ENCODE assay signal across 16 cellular contexts in the genomic region with DNA sequence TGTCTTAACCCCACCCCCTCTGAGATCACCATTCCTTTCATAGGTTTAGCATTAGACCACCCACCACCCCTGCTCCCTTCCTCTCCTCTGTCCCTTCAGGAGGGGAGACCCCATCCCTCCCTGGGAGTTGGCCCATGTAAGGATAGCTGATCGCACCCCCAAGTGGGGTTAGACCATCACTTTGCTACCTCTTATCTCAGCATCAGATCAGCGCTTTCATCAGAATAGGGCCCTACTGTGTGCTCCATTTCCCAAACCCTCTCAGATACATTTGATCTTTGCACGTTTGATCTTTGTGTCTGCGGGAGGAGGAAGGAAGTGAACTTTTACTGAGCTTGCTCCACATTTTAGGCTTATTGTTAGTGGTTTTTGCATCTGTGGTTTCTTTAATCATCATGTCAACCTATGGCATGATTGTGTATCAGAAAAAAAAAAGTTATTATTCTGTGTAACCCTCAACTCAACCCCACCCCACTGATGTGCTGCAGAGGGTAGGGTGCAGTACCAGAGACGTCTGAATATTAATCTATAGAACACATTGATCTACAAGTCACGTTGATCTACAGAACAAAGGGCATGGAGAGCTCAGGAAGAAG.
DNase-seq lines count a peak whose midpoint lies in the region; ATAC-seq lines count a peak whose summit lies in the region.
"Had no signal": no experiment of that assay in that cellular context is flagged by ENCODE, and none has a peak within 500 bp of the region (broad histone marks: within the 10 kb centered on the region; RNA-seq: fewer than 3 reads in every experiment).

No MANE protein-coding gene starts in this region.

- no peaks in the 10 kb centered on the region for H3K9me2 ChIP-seq in Karpas-422 (replicated peaks; ENCODE audit: insufficient read depth, low read length)

- peak overlapping the region; percentile 50 for H3K4me3 Mint-ChIP-seq in activated naive CD4-positive, alpha-beta T cell treated with anti-CD3 and anti-CD28 coated beads, Interleukin-2, amount 10 ng/mL, durations not matched to agents 7 days and 5 days
- peak overlapping the region; percentile 83 for H3K4me3 Mint-ChIP-seq in activated naive CD8-positive, alpha-beta T cell treated with anti-CD3 and anti-CD28 coated beads, Interleukin-2, amount 10 ng/mL, durations not matched to agents 7 days and 5 days

- peaks cover 55% of the 10 kb centered on the region for H3K4me1 Mint-ChIP-seq in activated naive CD4-positive, alpha-beta T cell treated with anti-CD3 and anti-CD28 coated beads, Interleukin-2, amount 10 ng/mL, durations not matched to agents 7 days and 5 days
- H3K4me1 Mint-ChIP-seq in activated naive CD8-positive, alpha-beta T cell treated with anti-CD3 and anti-CD28 coated beads, Interleukin-2, amount 10 ng/mL, durations not matched to agents 7 days and 5 days, result peaks cover 27% of the 10 kb centered on the region

- peak overlapping the region; percentile 88 for H3K27ac Mint-ChIP-seq in activated naive CD4-positive, alpha-beta T cell treated with anti-CD3 and anti-CD28 coated beads, Interleukin-2, amount 10 ng/mL, durations not matched to agents 7 days and 5 days
- H3K27ac Mint-ChIP-seq in activated naive CD8-positive, alpha-beta T cell treated with anti-CD3 and anti-CD28 coated beads, Interleukin-2, amount 10 ng/mL, durations not matched to agents 7 days and 5 days, result peak overlapping the region; percentile 86

- POLR2A ChIA-PET in activated naive CD8-positive, alpha-beta T cell treated with anti-CD3 and anti-CD28 coated beads, Interleukin-2, amount 10 ng/mL, durations not matched to agents 7 days and 5 days (lab: Charles Lee), result interaction anchor here (0.6 to 1.9 kb wide), 5 partner anchors 10 to 981 kb away, joined by 3 to 6 read pairs (median 4); a partner anchor contains a TSS

- no peak overlapping the region for H3K4me3 ChIP-seq in Karpas-422 (ENCODE audit: low read length)
- H3K4me3 ChIP-seq: K562 had no signal

- no peaks in the 10 kb centered on the region for H3K79me2 ChIP-seq in Karpas-422 (ENCODE audit: low read length)

- no peaks in the 10 kb centered on the region for H3K36me3 ChIP-seq in Karpas-422 (ENCODE audit: insufficient read depth, low read length)

- H3K4me2 ChIP-seq in Karpas-422 (ENCODE audit: low read depth, low read length, poor library complexity, severe bottlenecking), result no peak overlapping the region

- H3K9me3 ChIP-seq in Karpas-422 (ENCODE audit: low read length), result no peaks in the 10 kb centered on the region; the same call in 1 of the 2 replicates

- H3K27ac ChIP-seq in Karpas-422 (ENCODE audit: low read length), result no peak overlapping the region

- H4K20me1 ChIP-seq in Karpas-422 (ENCODE audit: insufficient read depth, low read depth, low read length), result no peaks in the 10 kb centered on the region

- ATAC-seq in activated naive CD8-positive, alpha-beta T cell treated with anti-CD3 and anti-CD28 coated beads, Interleukin-2, amount 10 ng/mL, durations not matched to agents 7 days and 5 days (ENCODE audit: low read depth), result peak; percentile 85
- peak; percentile 37 for ATAC-seq in stimulated activated naive CD8-positive, alpha-beta T cell treated with anti-CD3 and anti-CD28 coated beads, Interleukin-15, Interleukin-2, amounts not matched to agents 100 U/mL and 50 U/mL, for 24 hours
- ATAC-seq in GM18870 (IDR thresholded peaks at IDR 0.05; ENCODE audit: unreplicated experiment), result no peak
- ATAC-seq: K562 had no signal

- H3K27me3 ChIP-seq in Karpas-422 (ENCODE audit: low read length), result no peaks in the 10 kb centered on the region

- peaks cover 16% of the 10 kb centered on the region for H3K9me3 Mint-ChIP-seq in activated naive CD4-positive, alpha-beta T cell treated with anti-CD3 and anti-CD28 coated beads, Interleukin-2, amount 10 ng/mL, durations not matched to agents 7 days and 5 days
- peaks cover 8% of the 10 kb centered on the region for H3K9me3 Mint-ChIP-seq in activated naive CD8-positive, alpha-beta T cell treated with anti-CD3 and anti-CD28 coated beads, Interleukin-2, amount 10 ng/mL, durations not matched to agents 7 days and 5 days

- H3K27me3 Mint-ChIP-seq in activated naive CD4-positive, alpha-beta T cell treated with anti-CD3 and anti-CD28 coated beads, Interleukin-2, amount 10 ng/mL, durations not matched to agents 7 days and 5 days, result peaks cover 37% of the 10 kb centered on the region
- peaks cover 5% of the 10 kb centered on the region for H3K27me3 Mint-ChIP-seq in activated naive CD8-positive, alpha-beta T cell treated with anti-CD3 and anti-CD28 coated beads, Interleukin-2, amount 10 ng/mL, durations not matched to agents 7 days and 5 days

- H2AFZ ChIP-seq in Karpas-422 (ENCODE audit: low read length), result no peak overlapping the region

- H3K9ac ChIP-seq in Karpas-422 (ENCODE audit: low read length), result no peak overlapping the region

- H3K4me1 ChIP-seq in Karpas-422 (ENCODE audit: low read length), result no peaks in the 10 kb centered on the region

- CTCF ChIA-PET in activated naive CD4-positive, alpha-beta T cell treated with anti-CD3 and anti-CD28 coated beads, Interleukin-2, amount 10 ng/mL, durations not matched to agents 7 days and 5 days (lab: Charles Lee), result interaction anchor here (0.7 to 1.5 kb wide), 3 partner anchors 11 to 80 kb away, joined by 3 to 5 read pairs (median 3); no protein-coding TSS in a partner anchor

- peaks cover 14% of the 10 kb centered on the region for H3K36me3 Mint-ChIP-seq in activated naive CD4-positive, alpha-beta T cell treated with anti-CD3 and anti-CD28 coated beads, Interleukin-2, amount 10 ng/mL, durations not matched to agents 7 days and 5 days
- H3K36me3 Mint-ChIP-seq in activated naive CD8-positive, alpha-beta T cell treated with anti-CD3 and anti-CD28 coated beads, Interleukin-2, amount 10 ng/mL, durations not matched to agents 7 days and 5 days, result peaks cover 9% of the 10 kb centered on the region

- DNase-seq in activated naive CD4-positive, alpha-beta T cell treated with anti-CD3 and anti-CD28 coated beads, Interleukin-2, amount 10 ng/mL, durations not matched to agents 7 days and 5 days, result peak; percentile 63
- no peak for DNase-seq in activated naive CD4-positive, alpha-beta T cell treated with anti-CD3 and anti-CD28 coated beads, Interleukin-2, amount 50 U/mL, for 16 hours
- peak in 3 of 5 experiments; percentile 13 to 81 (median 73) for DNase-seq in T-helper 2 cell
- peak; percentile 57 for DNase-seq in activated naive CD8-positive, alpha-beta T cell treated with anti-CD3 and anti-CD28 coated beads, Interleukin-2, amount 10 ng/mL, durations not matched to agents 7 days and 5 days
- DNase-seq in stimulated activated naive CD8-positive, alpha-beta T cell treated with anti-CD3 and anti-CD28 coated beads, Interleukin-15, Interleukin-2, amounts not matched to agents 100 U/mL and 50 U/mL, for 24 hours, result peak; percentile 11
- no peak for DNase-seq in Karpas-422
- DNase-seq in SIG-M5 treated with dmso at 0.1 percent for 504 hours (lab: John Stamatoyannopoulos, UW; ENCODE audit: unreplicated experiment), result no peak
- DNase-seq: amygdala; cerebellar nuclear complex; GF-D8; GOT3; NCI-H1417; NK-92 treated with Interleukin-12 subunit alpha and Interleukin-12 subunit beta, amount 100 ng/mL, for 24 hours; stimulated activated CD4-positive, alpha-beta T cell treated with anti-CD3 and anti-CD28 coated beads, Interleukin-4, amount 100 ng/mL, for 1 hour had no signal

Comparison
In these comparisons a context has a peak if more than half of its experiments do, and no peak if none do; other contexts are left out.
1. DNase-seq: peak in activated naive CD4-positive, alpha-beta T cell treated with anti-CD3 and anti-CD28 coated beads, Interleukin-2, amount 10 ng/mL, durations not matched to agents 7 days and 5 days (single experiment), T-helper 2 cell (3 of 5), activated naive CD8-positive, alpha-beta T cell treated with anti-CD3 and anti-CD28 coated beads, Interleukin-2, amount 10 ng/mL, durations not matched to agents 7 days and 5 days (single experiment) and stimulated activated naive CD8-positive, alpha-beta T cell treated with anti-CD3 and anti-CD28 coated beads, Interleukin-15, Interleukin-2, amounts not matched to agents 100 U/mL and 50 U/mL, for 24 hours (single experiment); none in activated naive CD4-positive, alpha-beta T cell treated with anti-CD3 and anti-CD28 coated beads, Interleukin-2, amount 50 U/mL, for 16 hours (single experiment), Karpas-422 (single experiment) and SIG-M5 treated with dmso at 0.1 percent for 504 hours (single experiment).